ENCODE assay signal across 1 cellular context in the genomic region with DNA sequence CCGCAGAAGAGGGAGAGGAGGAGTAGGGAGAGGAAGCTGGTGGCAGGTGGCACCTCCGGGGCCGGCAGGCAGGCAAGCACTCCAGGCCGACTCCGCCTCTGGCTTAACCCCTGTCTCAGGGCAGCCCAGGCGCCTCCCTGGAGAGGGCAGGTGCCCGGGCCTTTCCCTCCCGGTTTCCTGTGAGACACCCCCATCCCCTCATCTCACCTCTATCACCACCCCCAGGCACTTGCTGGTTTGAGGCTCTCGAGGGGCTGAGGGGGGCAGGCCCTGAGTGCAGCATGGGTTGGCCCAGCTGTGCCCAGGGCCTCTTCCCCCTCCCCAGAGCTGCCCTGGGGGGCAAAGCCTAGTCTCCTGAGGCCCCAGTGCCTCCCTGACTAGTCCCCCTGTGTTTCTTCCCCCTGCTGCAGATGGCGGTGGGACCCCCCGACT.
TF ChIP-seq lines count a peak whose summit lies in the region.

No MANE protein-coding gene starts in this region.

TF ChIP-seq in HCT116, 20 proteins besides CTCF, POLR2A, EP300 and RAD21:
- TF ChIP-seq TCF7L2 (IDR thresholded peaks at IDR 0.05; ENCODE audit: borderline replicate concordance, extremely low read depth, insufficient read depth, insufficient read length) (no peak), CBX3 (IDR thresholded peaks at IDR 0.05; ENCODE audit: low read depth) (no peak), SRF (IDR thresholded peaks at IDR 0.05; ENCODE audit: low read depth) (no peak), ZNF274 (IDR thresholded peaks at IDR 0.05; ENCODE audit: low read depth, low read length) (no peak), FOSL1 (IDR thresholded peaks at IDR 0.05; ENCODE audit: low read depth) (no peak), CEBPB (IDR thresholded peaks at IDR 0.05; ENCODE audit: low read depth) (no peak), JUND (IDR thresholded peaks at IDR 0.05) (no peak), EZH2phosphoT487 (IDR thresholded peaks at IDR 0.05; ENCODE audit: borderline replicate concordance) (no peak), ZFX (IDR thresholded peaks at IDR 0.05) (no peak), SIN3A (IDR thresholded peaks at IDR 0.05; ENCODE audit: low read depth) (no peak), POLR2AphosphoS5 (IDR thresholded peaks at IDR 0.05; ENCODE audit: low read depth, low read length) (no peak), SP1 (IDR thresholded peaks at IDR 0.05; ENCODE audit: low read depth) (no peak), EZH2 (IDR thresholded peaks at IDR 0.05) (no peak), EGR1 (IDR thresholded peaks at IDR 0.05; ENCODE audit: low read depth) (no peak), YY1 (IDR thresholded peaks at IDR 0.05; ENCODE audit: extremely low read depth, insufficient replicate concordance, low read depth, low read length) (no peak)
- TF ChIP-seq, protein P1, sequence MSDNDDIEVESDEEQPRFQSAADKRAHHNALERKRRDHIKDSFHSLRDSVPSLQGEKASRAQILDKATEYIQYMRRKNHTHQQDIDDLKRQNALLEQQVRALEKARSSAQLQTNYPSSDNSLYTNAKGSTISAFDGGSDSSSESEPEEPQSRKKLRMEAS (IDR thresholded peaks at IDR 0.05): no peak
- TF ChIP-seq, protein P2, sequence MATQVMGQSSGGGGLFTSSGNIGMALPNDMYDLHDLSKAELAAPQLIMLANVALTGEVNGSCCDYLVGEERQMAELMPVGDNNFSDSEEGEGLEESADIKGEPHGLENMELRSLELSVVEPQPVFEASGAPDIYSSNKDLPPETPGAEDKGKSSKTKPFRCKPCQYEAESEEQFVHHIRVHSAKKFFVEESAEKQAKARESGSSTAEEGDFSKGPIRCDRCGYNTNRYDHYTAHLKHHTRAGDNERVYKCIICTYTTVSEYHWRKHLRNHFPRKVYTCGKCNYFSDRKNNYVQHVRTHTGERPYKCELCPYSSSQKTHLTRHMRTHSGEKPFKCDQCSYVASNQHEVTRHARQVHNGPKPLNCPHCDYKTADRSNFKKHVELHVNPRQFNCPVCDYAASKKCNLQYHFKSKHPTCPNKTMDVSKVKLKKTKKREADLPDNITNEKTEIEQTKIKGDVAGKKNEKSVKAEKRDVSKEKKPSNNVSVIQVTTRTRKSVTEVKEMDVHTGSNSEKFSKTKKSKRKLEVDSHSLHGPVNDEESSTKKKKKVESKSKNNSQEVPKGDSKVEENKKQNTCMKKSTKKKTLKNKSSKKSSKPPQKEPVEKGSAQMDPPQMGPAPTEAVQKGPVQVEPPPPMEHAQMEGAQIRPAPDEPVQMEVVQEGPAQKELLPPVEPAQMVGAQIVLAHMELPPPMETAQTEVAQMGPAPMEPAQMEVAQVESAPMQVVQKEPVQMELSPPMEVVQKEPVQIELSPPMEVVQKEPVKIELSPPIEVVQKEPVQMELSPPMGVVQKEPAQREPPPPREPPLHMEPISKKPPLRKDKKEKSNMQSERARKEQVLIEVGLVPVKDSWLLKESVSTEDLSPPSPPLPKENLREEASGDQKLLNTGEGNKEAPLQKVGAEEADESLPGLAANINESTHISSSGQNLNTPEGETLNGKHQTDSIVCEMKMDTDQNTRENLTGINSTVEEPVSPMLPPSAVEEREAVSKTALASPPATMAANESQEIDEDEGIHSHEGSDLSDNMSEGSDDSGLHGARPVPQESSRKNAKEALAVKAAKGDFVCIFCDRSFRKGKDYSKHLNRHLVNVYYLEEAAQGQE (IDR thresholded peaks at IDR 0.05; ENCODE audit: low read depth): no peak
- TF ChIP-seq, protein P3, sequence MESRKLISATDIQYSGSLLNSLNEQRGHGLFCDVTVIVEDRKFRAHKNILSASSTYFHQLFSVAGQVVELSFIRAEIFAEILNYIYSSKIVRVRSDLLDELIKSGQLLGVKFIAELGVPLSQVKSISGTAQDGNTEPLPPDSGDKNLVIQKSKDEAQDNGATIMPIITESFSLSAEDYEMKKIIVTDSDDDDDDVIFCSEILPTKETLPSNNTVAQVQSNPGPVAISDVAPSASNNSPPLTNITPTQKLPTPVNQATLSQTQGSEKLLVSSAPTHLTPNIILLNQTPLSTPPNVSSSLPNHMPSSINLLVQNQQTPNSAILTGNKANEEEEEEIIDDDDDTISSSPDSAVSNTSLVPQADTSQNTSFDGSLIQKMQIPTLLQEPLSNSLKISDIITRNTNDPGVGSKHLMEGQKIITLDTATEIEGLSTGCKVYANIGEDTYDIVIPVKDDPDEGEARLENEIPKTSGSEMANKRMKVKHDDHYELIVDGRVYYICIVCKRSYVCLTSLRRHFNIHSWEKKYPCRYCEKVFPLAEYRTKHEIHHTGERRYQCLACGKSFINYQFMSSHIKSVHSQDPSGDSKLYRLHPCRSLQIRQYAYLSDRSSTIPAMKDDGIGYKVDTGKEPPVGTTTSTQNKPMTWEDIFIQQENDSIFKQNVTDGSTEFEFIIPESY (IDR thresholded peaks at IDR 0.05; ENCODE audit: extremely low read depth, insufficient replicate concordance, low read length): no peak
